ENCODE assay signal across 8 cellular contexts in the genomic region with DNA sequence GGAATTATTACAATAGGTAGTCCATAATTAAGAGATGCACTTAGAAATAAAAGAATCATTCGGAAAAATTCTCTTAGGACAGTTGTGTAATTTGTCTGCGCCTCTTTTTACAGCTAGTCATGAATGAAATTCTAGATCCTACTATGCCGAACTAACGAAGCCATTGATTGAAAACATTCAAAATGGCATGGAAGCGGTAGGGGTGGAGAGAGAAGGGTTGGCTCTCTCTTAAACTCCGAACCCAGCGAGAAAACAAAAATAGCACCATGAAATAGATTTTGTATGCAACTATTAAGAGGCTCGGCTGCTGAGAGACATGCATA. TPM values are rescaled to one million over a fixed set of nuclear protein-coding genes. Genes with fewer than 3 reads are reported as not detected.
DNase-seq lines count a peak whose midpoint lies in the region; ATAC-seq, FAIRE-seq and TF ChIP-seq lines count a peak whose summit lies in the region.

No MANE protein-coding gene starts in this region.

- H3K9me1 ChIP-seq in keratinocyte (ENCODE audit: control insufficient read depth, extremely low read depth, insufficient read depth, low read length): no peaks in the 10 kb centered on the region

- ATAC-seq in left ventricle myocardium superior (no peak), GM19467 (IDR thresholded peaks at IDR 0.05; ENCODE audit: unreplicated experiment) (no peak), GM18502 (IDR thresholded peaks at IDR 0.05; ENCODE audit: poor library complexity, unreplicated experiment) (no peak)
- ATAC-seq in activated naive CD4-positive, alpha-beta T cell treated with anti-CD3 and anti-CD28 coated beads, Interleukin-2, amount 50 U/mL, for 72 hours: no peak

- H3K36me3 Mint-ChIP-seq in activated naive CD4-positive, alpha-beta T cell treated with anti-CD3 and anti-CD28 coated beads, Interleukin-2, amount 50 U/mL, for 72 hours: peaks cover 12 to 20% of the 10 kb centered on the region in 2 donors

- peak overlapping the region; percentile 75 for H3K4me2 ChIP-seq in keratinocyte (ENCODE audit: control insufficient read depth, extremely low read depth, insufficient read depth, low read depth, low read length)

- H3K27ac ChIP-seq in left ventricle myocardium inferior (replicated peaks) (peak overlapping the region; percentile 92), keratinocyte (ENCODE audit: control insufficient read depth, insufficient read depth, low read length) (peak overlapping the region; percentile 95), temporal lobe (ENCODE audit: low read depth, low read length) (peak overlapping the region; percentile 59)

- H3K27me3 ChIP-seq in left ventricle myocardium inferior (ENCODE audit: low read depth): no peaks in the 10 kb centered on the region
- H3K27me3 ChIP-seq in keratinocyte (ENCODE audit: control insufficient read depth, extremely low read depth, insufficient read depth, low read length): no peaks in the 10 kb centered on the region

- TF ChIP-seq CTCF in left ventricle myocardium inferior (IDR thresholded peaks at IDR 0.05; ENCODE audit: borderline replicate concordance) (no peak), keratinocyte (optimal IDR thresholded peaks at IDR 0.05 in 1 of 3, IDR thresholded peaks at IDR 0.05 in 1 of 3, conservative IDR thresholded peaks at IDR 0.05 in 1 of 3; ENCODE audit: extremely low read depth in 1 of 3, insufficient read depth in 2 of 3, low read length in 3 of 3) (no peak)

- H2AFZ ChIP-seq in keratinocyte (ENCODE audit: control insufficient read depth, low read length): peak overlapping the region; percentile 85

- H3K4me3 ChIP-seq in left ventricle myocardium inferior (peak overlapping the region; percentile 94), keratinocyte (ENCODE audit: control insufficient read depth in 2 of 3, extremely low read depth in 1 of 3, insufficient read depth in 2 of 3, low read depth in 1 of 3, low read length in 3 of 3) (peak overlapping the region; percentile 59 to 94 (median 90))

- peak overlapping the region; percentile 98 to 99 for H3K27ac Mint-ChIP-seq in activated naive CD4-positive, alpha-beta T cell treated with anti-CD3 and anti-CD28 coated beads, Interleukin-2, amount 50 U/mL, for 72 hours

- FAIRE-seq in keratinocyte (lab: Jason Lieb, UNC): no peak

- H3K4me1 ChIP-seq in left ventricle myocardium inferior (peaks cover 32% of the 10 kb centered on the region), keratinocyte (ENCODE audit: control insufficient read depth, extremely low read depth, insufficient read depth, low read length) (peaks cover 7% of the 10 kb centered on the region)

- H3K79me2 ChIP-seq in keratinocyte (ENCODE audit: control insufficient read depth, insufficient read depth, low read length): peaks cover 56% of the 10 kb centered on the region

- H3K36me3 ChIP-seq in left ventricle myocardium inferior: no peaks in the 10 kb centered on the region
- no peaks in the 10 kb centered on the region for H3K36me3 ChIP-seq in keratinocyte (ENCODE audit: control insufficient read depth in 2 of 2, extremely low read depth in 1 of 2, insufficient read depth in 2 of 2, low read length in 2 of 2)

- intact Hi-C loops in left ventricle myocardium inferior (cut with micrococcal nuclease) (no loop called here), left ventricle myocardium superior (cut with micrococcal nuclease) (loop anchor here (10.0 kb wide), 1 partner anchor 59 kb away; no protein-coding TSS in a partner anchor)

- DNase-seq in left ventricle myocardium inferior: no peak
- no peak for DNase-seq in left ventricle myocardium superior
- no peak for DNase-seq in activated naive CD4-positive, alpha-beta T cell treated with anti-CD3 and anti-CD28 coated beads, Interleukin-2, amount 50 U/mL, for 72 hours (ENCODE audit: low spot score in 2 of 2)
- no peak for DNase-seq in keratinocyte (ENCODE audit: low read depth, low spot score)
- DNase-seq in amygdala (lab: John Stamatoyannopoulos, UW): no peak

- H3K9me3 ChIP-seq in left ventricle myocardium inferior (replicated peaks): no peaks in the 10 kb centered on the region
- no peaks in the 10 kb centered on the region for H3K9me3 ChIP-seq in keratinocyte (ENCODE audit: control insufficient read depth, low read depth, low read length)

- dilution Hi-C loops in keratinocyte (cut with MboI; ENCODE audit: extremely low pct_ligation_motif_present, low sequenced_read_pairs): no loop called here

- H3K9me3 Mint-ChIP-seq in activated naive CD4-positive, alpha-beta T cell treated with anti-CD3 and anti-CD28 coated beads, Interleukin-2, amount 50 U/mL, for 72 hours: no peaks in the 10 kb centered on the region

- no peaks in the 10 kb centered on the region for H4K20me1 ChIP-seq in keratinocyte (ENCODE audit: control insufficient read depth, extremely low read depth, insufficient read depth, low read length)

- peak overlapping the region; percentile 97 for H3K9ac ChIP-seq in keratinocyte (ENCODE audit: control insufficient read depth, extremely low read depth, insufficient read depth, low read length)

RNA-seq across cellular contexts. Expression of a gene that starts 1.1 kb away (rescaled TPM):
- total RNA-seq in left ventricle myocardium inferior: 6.8 TPM
- 6.5 TPM for total RNA-seq in left ventricle myocardium superior
- total RNA-seq in activated naive CD4-positive, alpha-beta T cell treated with anti-CD3 and anti-CD28 coated beads, Interleukin-2, amount 50 U/mL, for 72 hours: 10 to 100 TPM; 40.2 to 52.1 TPM
- polyA plus RNA-seq in keratinocyte: 4.4 to 7.1 TPM (median 5.6 TPM) in 3 replicates
- 3.5 TPM for polyA plus RNA-seq in keratinocyte (2011; ENCODE audit: low read depth)
- 1.2 and 3.0 TPM in 2 replicates for polyA plus RNA-seq in keratinocyte (2011; cell fraction: cytosol; rRNA removed)
- polyA plus RNA-seq in keratinocyte (2011; cell fraction: nucleus; rRNA removed): 13.1 and 15.2 TPM in 2 replicates
- 2.7 and 3.7 TPM in 2 replicates for polyA plus RNA-seq in keratinocyte (2012; ENCODE audit: low replicate concordance)
- 2.4 to 21.0 TPM (median 14.9 TPM) in 3 replicates for polyA minus RNA-seq in keratinocyte
- polyA minus RNA-seq in keratinocyte (2011; cell fraction: cytosol; rRNA and poly(A)+ RNA removed): 6.7 TPM
- 22.7 and 55.8 TPM in 2 replicates for polyA minus RNA-seq in keratinocyte (2011; cell fraction: nucleus; rRNA and poly(A)+ RNA removed)
- total RNA-seq in temporal lobe: 110 TPM
